11 cellular contexts compared by ENCODE assay signal in the genomic region with DNA sequence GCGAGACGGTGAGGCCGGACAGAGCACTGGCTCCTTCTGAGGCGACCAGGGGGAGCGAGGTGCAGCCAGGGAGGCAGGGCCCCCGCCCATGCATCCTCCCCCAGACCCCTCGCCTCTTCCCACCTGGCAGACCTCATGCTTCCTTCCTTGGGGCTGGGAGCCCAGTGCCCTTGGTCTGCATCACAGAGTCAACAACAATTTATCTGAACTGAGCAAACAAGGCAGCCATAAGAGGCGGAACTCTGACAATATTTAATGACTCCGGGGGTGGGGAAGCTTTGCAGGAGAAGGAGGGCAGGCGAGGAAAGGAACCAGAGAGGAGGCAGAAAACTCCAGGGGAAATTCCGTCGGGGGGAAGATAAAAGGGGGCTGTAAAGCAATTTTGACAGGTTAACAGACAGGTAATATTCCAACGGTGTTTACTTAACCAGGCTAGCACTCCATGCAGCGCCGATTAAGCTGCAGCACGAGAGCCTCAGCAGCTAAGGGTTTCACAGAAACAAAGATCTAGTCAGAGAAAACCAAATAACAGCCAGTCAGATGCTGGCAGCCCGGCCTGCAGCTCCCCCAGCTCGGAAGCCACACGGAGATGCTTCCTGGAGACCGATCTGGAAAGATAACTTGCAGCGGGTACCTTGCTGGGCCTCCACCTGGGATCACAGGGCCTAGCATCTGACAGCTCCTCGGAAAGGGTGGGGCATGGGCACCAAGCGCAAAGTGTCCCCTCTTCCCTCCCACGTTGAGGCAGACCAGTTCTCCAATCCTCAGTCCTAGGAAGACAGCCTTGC.
DNase-seq lines count a peak whose midpoint lies in the region; ATAC-seq and TF ChIP-seq lines count a peak whose summit lies in the region.
"Had no signal": no experiment of that assay in that cellular context is flagged by ENCODE, and none has a peak within 500 bp of the region (broad histone marks: within the 10 kb centered on the region; RNA-seq: fewer than 3 reads in every experiment).

No MANE protein-coding gene starts in this region.

- H2BK20ac ChIP-seq in IMR-90 (ENCODE audit: low read depth, low read length) = no peak overlapping the region

- H2AK9ac ChIP-seq in IMR-90 (replicated peaks; ENCODE audit: low read depth, low read length, poor library complexity) = no peak overlapping the region

- no peak overlapping the region for H3K4ac ChIP-seq in IMR-90 (ENCODE audit: low read depth, low read length)
- no peak overlapping the region for H3K4ac ChIP-seq in mesendoderm (ENCODE audit: low read depth, low read length)

- H2AK5ac ChIP-seq in IMR-90 (ENCODE audit: low read depth, low read length) (peak overlapping the region; percentile 14; the same call in 1 of the 2 replicates), mesendoderm (ENCODE audit: low read length) (no peak overlapping the region)

- H3K9ac ChIP-seq in IMR-90 (ENCODE audit: low read depth, low read length) = no peak overlapping the region
- no peak overlapping the region for H3K9ac ChIP-seq in mesendoderm (ENCODE audit: low read length)

- H3K14ac ChIP-seq in IMR-90 (replicated peaks; ENCODE audit: low read depth, low read length) = no peak overlapping the region

- H3K4me2 ChIP-seq in IMR-90 (ENCODE audit: low read depth, low read length) (no peak overlapping the region), mesendoderm (ENCODE audit: low read length) (no peak overlapping the region)

- H2BK120ac ChIP-seq in IMR-90 (ENCODE audit: low read depth, low read length) = no peak overlapping the region
- H2BK120ac ChIP-seq in mesendoderm (ENCODE audit: low read depth, low read length) = no peak overlapping the region

- no TSS peak for BruUV-seq in IMR-90 (replicated peaks; lab: Mats Ljungman, UMichigan)

- H3K4me1 ChIP-seq in IMR-90 (ENCODE audit: control insufficient read depth, insufficient read depth, low read length) (peaks cover 15% of the 10 kb centered on the region), mesendoderm (ENCODE audit: control insufficient read depth, low read depth, low read length) (no peaks in the 10 kb centered on the region)

- H2AFZ ChIP-seq in IMR-90 (replicated peaks; ENCODE audit: low read length, poor library complexity) = no peak overlapping the region

- H3K23ac ChIP-seq in IMR-90 (ENCODE audit: low read depth, low read length) (no peak overlapping the region), mesendoderm (ENCODE audit: low read length) (no peak overlapping the region)

- H4K91ac ChIP-seq in IMR-90 (ENCODE audit: insufficient read depth, low read depth, low read length) = no peak overlapping the region

- H4K20me1 ChIP-seq in IMR-90 (ENCODE audit: insufficient read depth, low read length) = no peaks in the 10 kb centered on the region; the same call in 1 of the 2 replicates

- H3K4me3 ChIP-seq in IMR-90 (ENCODE audit: insufficient read depth, low read depth, low read length) = no peak overlapping the region
- H3K4me3 ChIP-seq in mesendoderm (ENCODE audit: low read length) = no peak overlapping the region
- H3K4me3 ChIP-seq: esophagus squamous epithelium had no signal

- 67% methylated on average over 10 of the region's 24 CpGs; no CpG with 5 or more reads in 1 of the 2 experiments for WGBS in IMR-90 (ENCODE audit: extremely low coverage in 2 of 2, insufficient read length in 1 of 2), 2 experiments
- no CpG with 5 or more reads among the region's 24 CpGs for WGBS in mesendoderm (ENCODE audit: extremely low coverage, insufficient coverage, low lambda C conversion rate)

- H4K5ac ChIP-seq in IMR-90 (ENCODE audit: low read depth, low read length) = no peak overlapping the region; the same call in 1 of the 2 replicates
- no peak overlapping the region for H4K5ac ChIP-seq in mesendoderm (ENCODE audit: low read length)

- H3K27me3 ChIP-seq in IMR-90 (ENCODE audit: control insufficient read depth, insufficient read depth, low read length) = no peaks in the 10 kb centered on the region
- no peaks in the 10 kb centered on the region for H3K27me3 ChIP-seq in mesendoderm (ENCODE audit: insufficient read depth, low read length, poor library complexity)

- no peak for TF ChIP-seq POLR2A in IMR-90 (IDR thresholded peaks at IDR 0.05; ENCODE audit: low read depth, low read length)

- no peaks in the 10 kb centered on the region for H3K79me2 ChIP-seq in mesendoderm (ENCODE audit: control insufficient read depth, insufficient read depth, low read length)

- H2BK5ac ChIP-seq in IMR-90 (ENCODE audit: low read depth, low read length, poor library complexity, severe bottlenecking) (no peak overlapping the region), mesendoderm (ENCODE audit: low read length) (no peak overlapping the region)

- H3K9me3 ChIP-seq in IMR-90 (ENCODE audit: control insufficient read depth, insufficient read depth, low read length) = no peaks in the 10 kb centered on the region
- H3K9me3 ChIP-seq: esophagus squamous epithelium had no signal

- intact Hi-C loops in IMR-90 (cut with micrococcal nuclease) (no loop called here), left colon (cut with DNase I, micrococcal nuclease) (no loop called here)

- in situ Hi-C loops in IMR-90 (cut with MboI; ENCODE audit: low sequenced_read_pairs) = no loop called here

- CTCF ChIA-PET in IMR-90 (lab: Yijun Ruan, JAX) = no interaction called here

- no peak for TF ChIP-seq CTCF in IMR-90 (conservative IDR thresholded peaks at IDR 0.05; ENCODE audit: low read depth, low read length)

- peaks cover 18% of the 10 kb centered on the region for H3K9me1 ChIP-seq in IMR-90 (ENCODE audit: insufficient read depth, low read length)

- ATAC-seq in IMR-90 (ENCODE audit: low read depth) (no peak), left colon (peak; percentile 87), HG02840 (IDR thresholded peaks at IDR 0.05; ENCODE audit: low FRiP score, unreplicated experiment) (no peak), GM19328 (IDR thresholded peaks at IDR 0.05; ENCODE audit: unreplicated experiment) (no peak), GM19023 (IDR thresholded peaks at IDR 0.05; ENCODE audit: unreplicated experiment) (no peak)
- ATAC-seq: stimulated activated memory B cell treated with anti-CD40 and anti-IgM and Interleukin-4, amounts not matched to agents 10 μg/mL and 1 μg/mL and 100 μg/mL, for 72 hours had no signal

- H3K18ac ChIP-seq in IMR-90 (ENCODE audit: low read depth, low read length) = no peak overlapping the region; the same call in 1 of the 2 replicates
- H3K18ac ChIP-seq in mesendoderm (ENCODE audit: low read length) = no peak overlapping the region

- H4K8ac ChIP-seq in IMR-90 (ENCODE audit: low read depth in 2 of 2, low read length in 2 of 2) = 0 out of 4 replicates have a peak overlapping the region, but pooled peaks of 1 of the 2 experiments have one; percentile 37
- no peak overlapping the region for H4K8ac ChIP-seq in mesendoderm (ENCODE audit: low read depth, low read length)

- no peak for DNase-seq in IMR-90
- peak; percentile 95 for DNase-seq in NCI-H748 (lab: John Stamatoyannopoulos, UW; ENCODE audit: unreplicated experiment)
- peak; percentile 66 to 83 for DNase-seq in left colon
- no peak for DNase-seq in mesendoderm
- DNase-seq: activated CD4-positive, alpha-beta T cell treated with anti-CD3 and anti-CD28 coated beads, Interleukin-2, amount 50 U/mL, for 1 hour; esophagus squamous epithelium had no signal

- POLR2A ChIA-PET in IMR-90 (lab: Charles Lee; ENCODE audit: unreplicated experiment) = no interaction called here

- dilution Hi-C loops in IMR-90 (cut with HindIII; ENCODE audit: low sequenced_read_pairs, unreplicated experiment) = no loop called here

- H3K36me3 ChIP-seq in IMR-90 (ENCODE audit: control insufficient read depth, insufficient read depth, low read length) (no peaks in the 10 kb centered on the region), mesendoderm (ENCODE audit: control insufficient read depth, insufficient read depth, low read length) (no peaks in the 10 kb centered on the region)
- H3K36me3 ChIP-seq: esophagus squamous epithelium had no signal

- H3K27ac ChIP-seq in IMR-90 (ENCODE audit: insufficient read depth, low read length) = no peak overlapping the region
- peak overlapping the region; percentile 82 for H3K27ac ChIP-seq in temporal lobe (ENCODE audit: low read depth, low read length)
- H3K27ac ChIP-seq in mesendoderm (ENCODE audit: low read depth, low read length) = no peak overlapping the region

- H3K79me1 ChIP-seq in IMR-90 (ENCODE audit: low read depth in 1 of 2, low read length in 2 of 2) (peaks cover 28 to 61% of the 10 kb centered on the region in 2 experiments), mesendoderm (ENCODE audit: low read length) (no peaks in the 10 kb centered on the region)

- no peak for TF ChIP-seq RAD21 in IMR-90 (IDR thresholded peaks at IDR 0.05; ENCODE audit: low read length)

- H2BK15ac ChIP-seq in IMR-90 (ENCODE audit: low read depth, low read length) = no peak overlapping the region
- H2BK15ac ChIP-seq in mesendoderm (replicated peaks; ENCODE audit: low read depth) = no peak overlapping the region

- H3K56ac ChIP-seq in IMR-90 (ENCODE audit: extremely low read depth, insufficient read depth, low read length) = no peak overlapping the region
- H3K56ac ChIP-seq in mesendoderm (ENCODE audit: low read length) = no peak overlapping the region

TF ChIP-seq in IMR-90, 13 proteins besides CTCF, POLR2A, EP300 and RAD21:
- TF ChIP-seq RCOR1 (IDR thresholded peaks at IDR 0.05; ENCODE audit: insufficient replicate concordance, low read length) (no peak), FOS (IDR thresholded peaks at IDR 0.05; ENCODE audit: low read depth, low read length) (no peak), USF2 (IDR thresholded peaks at IDR 0.05; ENCODE audit: low read depth, low read length) (no peak), CEBPB (IDR thresholded peaks at IDR 0.05; ENCODE audit: low read depth, low read length) (no peak), NFE2L2 (IDR thresholded peaks at IDR 0.05; ENCODE audit: low read depth, low read length) (no peak), CHD1 (IDR thresholded peaks at IDR 0.05; ENCODE audit: low read depth, low read length) (no peak), RFX5 (IDR thresholded peaks at IDR 0.05; ENCODE audit: low read depth, low read length) (no peak), MXI1 (IDR thresholded peaks at IDR 0.05; ENCODE audit: borderline replicate concordance, low read depth, low read length) (no peak), MAZ (IDR thresholded peaks at IDR 0.05; ENCODE audit: borderline replicate concordance, low read depth, low read length) (no peak), BHLHE40 (IDR thresholded peaks at IDR 0.05; ENCODE audit: low read depth, low read length) (no peak)
TF ChIP-seq in IMR-90: peak in this region for 0.

Comparison
In these comparisons a context has a peak if more than half of its experiments do, and no peak if none do; other contexts are left out.
1. DNase-seq: peak in NCI-H748 (single experiment) and left colon (2 of 2); none in IMR-90 (single experiment) and mesendoderm (single experiment).